In the genomic region with DNA sequence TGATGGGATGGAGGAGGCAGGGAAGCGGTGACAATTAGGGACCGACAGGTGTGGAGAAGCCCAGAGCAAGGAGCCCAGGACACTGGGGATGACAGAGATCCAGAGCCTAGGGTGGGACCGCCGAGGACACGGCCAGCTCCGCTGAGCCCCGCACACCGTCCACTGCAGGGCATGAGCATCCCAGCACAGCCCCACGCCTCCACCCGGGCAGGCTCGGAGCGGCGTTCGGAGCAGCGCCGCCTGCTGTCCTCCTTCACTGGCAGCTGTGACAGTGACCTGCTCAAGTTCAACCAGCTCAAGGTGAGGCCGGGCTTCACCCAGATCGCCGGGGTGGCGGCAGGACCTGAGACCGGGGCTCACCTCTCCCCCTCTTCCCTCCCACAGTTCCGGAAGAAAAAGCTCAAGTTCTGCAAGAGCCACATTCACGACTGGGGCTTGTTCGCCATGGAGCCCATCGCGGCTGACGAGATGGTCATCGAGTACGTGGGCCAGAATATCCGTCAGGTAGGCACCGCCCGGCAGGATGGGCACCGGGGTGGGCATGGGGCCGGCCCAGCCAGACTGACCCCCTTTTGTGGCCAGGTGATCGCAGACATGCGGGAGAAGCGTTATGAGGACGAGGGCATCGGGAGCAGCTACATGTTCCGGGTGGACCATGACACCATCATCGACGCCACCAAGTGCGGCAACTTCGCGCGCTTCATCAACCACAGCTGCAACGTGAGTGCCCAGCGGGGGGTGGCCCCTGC, we compare ENCODE assay signal across 32 cellular contexts. TPM values are rescaled to one million over a fixed set of nuclear protein-coding genes. Genes with fewer than 3 reads are reported as not detected.
A peak's percentile ranks its signal among the peaks of the same experiment; 100 is the strongest.
DNase-seq lines count a peak whose midpoint lies in the region; ATAC-seq, FAIRE-seq and TF ChIP-seq lines count a peak whose summit lies in the region.
"Had no signal": no experiment of that assay in that cellular context is flagged by ENCODE, and none has a peak within 500 bp of the region (broad histone marks: within the 10 kb centered on the region; RNA-seq: fewer than 3 reads in every experiment).

No MANE protein-coding gene starts in this region.

- POLR2A ChIA-PET in Panc1 (lab: Charles Lee) (interaction anchor here (0.6 to 1.4 kb wide), 2 partner anchors 9 to 156 kb away, joined by 4 to 6 read pairs; no protein-coding TSS in a partner anchor), H1 (lab: Charles Lee; ENCODE audit: partially characterized antibody) (interaction anchor here (0.7 to 6.4 kb wide), 9 partner anchors 9 to 62 kb away, joined by 3 to 50 read pairs (median 5); a partner anchor contains a TSS)

- H4K5ac ChIP-seq in H1 (ENCODE audit: insufficient read length, low read depth, low read length), result no peak overlapping the region

- in situ Hi-C loops in Panc1 (cut with HindIII; ENCODE audit: low pct_unique_long_range_greater_than_20kb, low sequenced_read_pairs), result no loop called here

- peak overlapping the region; percentile 14; the same call in 1 of the 2 replicates for H4K8ac ChIP-seq in H1 (ENCODE audit: extremely low read depth, insufficient read depth, low read length)

- H2BK120ac ChIP-seq in H1 (replicated peaks; ENCODE audit: low read depth, low read length), result no peak overlapping the region

- H2BK20ac ChIP-seq in H1 (ENCODE audit: low read length), result no peak overlapping the region

- H4K20me1 ChIP-seq in H1 (replicated peaks in 1 of 2; ENCODE audit: control insufficient read depth in 1 of 2, insufficient read depth in 2 of 2, low read length in 2 of 2) (peaks cover 0 to 9% of the 10 kb centered on the region in 2 experiments), osteoblast (ENCODE audit: insufficient read depth, low read length) (peaks cover 21% of the 10 kb centered on the region)

- H3K79me2 ChIP-seq in H1 (ENCODE audit: control insufficient read depth in 1 of 2, insufficient read depth in 2 of 2, low read length in 2 of 2), result no peaks in the 10 kb centered on the region
- peaks cover 6% of the 10 kb centered on the region for H3K79me2 ChIP-seq in osteoblast (ENCODE audit: insufficient read depth, low read length)

- no peak overlapping the region for H3K14ac ChIP-seq in H1 (ENCODE audit: insufficient read length)

- no peak overlapping the region for H2AFZ ChIP-seq in H1 (ENCODE audit: low read length)
- H2AFZ ChIP-seq in osteoblast (ENCODE audit: low read length), result no peak overlapping the region
- H2AFZ ChIP-seq: PC-9 had no signal

- peaks cover 8% of the 10 kb centered on the region for H3K4me1 Mint-ChIP-seq in activated T-cell treated with anti-CD3 and anti-CD28 coated beads, Interleukin-2, amount 50 U/mL, for 24 hours (ENCODE audit: low read depth)
- no peaks in the 10 kb centered on the region for H3K4me1 Mint-ChIP-seq in activated T-cell treated with anti-CD3 and anti-CD28 coated beads, Interleukin-2, amount 50 U/mL, for 4 hours (ENCODE audit: low read depth)

- H3K9ac ChIP-seq in H1 (replicated peaks in 1 of 4; ENCODE audit: extremely low read depth in 1 of 4, low read depth in 3 of 4, low read length in 3 of 4), result no peak overlapping the region

- H3K4me3 ChIP-seq in Panc1 (ENCODE audit: low read depth in 2 of 2, low read length in 2 of 2) (no peak overlapping the region), H1 (ENCODE audit: extremely low read depth in 1 of 4, insufficient read depth in 2 of 4, low read depth in 3 of 4, low read length in 4 of 4) (no peak overlapping the region), osteoblast (ENCODE audit: insufficient read depth, low read length) (no peak overlapping the region), tibial artery (no peak overlapping the region)
- H3K4me3 ChIP-seq: heart right ventricle, lower lobe of right lung, PC-9 had no signal

- H3K4ac ChIP-seq in H1 (replicated peaks; ENCODE audit: insufficient read length, low read depth, low read length), result no peak overlapping the region

- DNase-seq in activated T-cell treated with anti-CD3 and anti-CD28 coated beads, Interleukin-2, amount 50 U/mL, for 24 hours, result no peak
- DNase-seq in activated T-cell treated with anti-CD3 and anti-CD28 coated beads, Interleukin-2, amount 50 U/mL, for 4 hours, result no peak
- DNase-seq in Panc1 (ENCODE audit: low read depth, low spot score), result no peak
- no peak for DNase-seq in H1 (ENCODE audit: low read depth in 1 of 2, low spot score in 2 of 2)
- peak; percentile 45 for DNase-seq in osteoblast (ENCODE audit: insufficient read length, low spot score, missing footprints)
- no peak for DNase-seq in NCI-H1092 treated with DMSO at 0.1 percent for 48 hours (lab: John Stamatoyannopoulos, UW)
- DNase-seq in NCI-H1417 (lab: John Stamatoyannopoulos, UW), result no peak
- DNase-seq in tibial artery, result no peak
- DNase-seq: 8988T; activated CD4-positive, alpha-beta T cell treated with anti-CD3 and anti-CD28 coated beads for 4 hours; activated CD8-positive, alpha-beta T cell treated with anti-CD3 and anti-CD28 coated beads, Interleukin-2, amount 10 ng/mL, durations not matched to agents 7 days and 5 days; C1 segment of cervical spinal cord; DMS79; GDM1; heart right ventricle; lower lobe of right lung; natural killer cell; NCI-H1105 treated with DMSO at 0.1 percent for 48 hours; NCI-H2029; NCI-H524 treated with DMSO at 0.1 percent for 48 hours; NK-92 treated with Interleukin-12 subunit alpha and Interleukin-12 subunit beta, amount 100 ng/mL, for 24 hours; PC-9; SHP77; stimulated activated CD4-positive, alpha-beta T cell treated with anti-CD3 and anti-CD28 coated beads, Interleukin-15, amount 100 ng/mL, for 24 hours; stimulated activated CD4-positive, alpha-beta T cell treated with anti-CD3 and anti-CD28 coated beads, Interleukin-4, amount 100 ng/mL, for 4 hours had no signal

- intact Hi-C loops in Panc1 (cut with micrococcal nuclease; ENCODE audit: unreplicated experiment), result no loop called here
- intact Hi-C loops in tibial artery (cut with DNase I; ENCODE audit: low total_unique reads), result no loop called here

- no peak for TF ChIP-seq EP300 in H1 (IDR thresholded peaks at IDR 0.05; ENCODE audit: borderline replicate concordance in 1 of 2, low read depth in 2 of 2, low read length in 2 of 2)

- TF ChIP-seq RAD21 in H1 (IDR thresholded peaks at IDR 0.05 in 1 of 2, conservative IDR thresholded peaks at IDR 0.05 in 1 of 2; ENCODE audit: low read depth in 2 of 2, low read length in 2 of 2), result peak in 1 of 2 experiments; percentile 19; a peak in 1 of 4 replicates

- no peak overlapping the region for H2BK12ac ChIP-seq in H1 (ENCODE audit: low read depth, low read length)

- no peak for FAIRE-seq in H1 (lab: Jason Lieb, UNC)
- FAIRE-seq: frontal cortex, kidney had no signal

- BruUV-seq in Panc1 (replicated peaks; lab: Mats Ljungman, UMichigan), result no TSS peak

- H3K4me2 ChIP-seq in H1 (ENCODE audit: insufficient read depth in 1 of 2, low read depth in 2 of 2, low read length in 2 of 2) (no peak overlapping the region), osteoblast (ENCODE audit: insufficient read depth, low read length) (no peak overlapping the region)
- H3K4me2 ChIP-seq: PC-9 had no signal

- no peak overlapping the region for H3K4me3 Mint-ChIP-seq in activated T-cell treated with anti-CD3 and anti-CD28 coated beads, Interleukin-2, amount 50 U/mL, for 24 hours
- H3K4me3 Mint-ChIP-seq in activated T-cell treated with anti-CD3 and anti-CD28 coated beads, Interleukin-2, amount 50 U/mL, for 4 hours, result no peak overlapping the region
- H3K4me3 Mint-ChIP-seq: activated CD8-positive, alpha-beta T cell treated with anti-CD3 and anti-CD28 coated beads, Interleukin-2, amount 10 ng/mL, durations not matched to agents 7 days and 5 days; dendritic cell treated with granulocyte-macrophage colony-stimulating factor and Interleukin-4, amounts not matched to agents 40 ng/mL and 50 ng/mL, for 4 days; natural killer cell; type B pancreatic cell had no signal

- peaks cover 86% of the 10 kb centered on the region for H3K36me3 Mint-ChIP-seq in activated T-cell treated with anti-CD3 and anti-CD28 coated beads, Interleukin-2, amount 50 U/mL, for 24 hours (ENCODE audit: low read depth)
- peaks cover 41% of the 10 kb centered on the region for H3K36me3 Mint-ChIP-seq in activated T-cell treated with anti-CD3 and anti-CD28 coated beads, Interleukin-2, amount 50 U/mL, for 4 hours (ENCODE audit: insufficient read depth)

- CTCF ChIA-PET in Panc1 (lab: Charles Lee), result interaction anchor here (1.7 kb wide), 1 partner anchor 33 kb away, joined by 9 read pairs; a partner anchor contains a TSS
- CTCF ChIA-PET in H1 (lab: Charles Lee; ENCODE audit: partially characterized antibody), result interaction anchor here (0.7 to 14.5 kb wide), 15 partner anchors 9 to 204 kb away, joined by 3 to 163 read pairs (median 3); a partner anchor contains a TSS

- no peak overlapping the region for H2AK5ac ChIP-seq in H1 (ENCODE audit: low read depth, low read length)

- no peak overlapping the region for H3K56ac ChIP-seq in H1 (replicated peaks; ENCODE audit: insufficient read length, low read depth, low read length)

- no peak overlapping the region for H2BK15ac ChIP-seq in H1 (ENCODE audit: low read length)

- H3K9me3 Mint-ChIP-seq in activated T-cell treated with anti-CD3 and anti-CD28 coated beads, Interleukin-2, amount 50 U/mL, for 24 hours, result no peaks in the 10 kb centered on the region
- no peaks in the 10 kb centered on the region for H3K9me3 Mint-ChIP-seq in activated T-cell treated with anti-CD3 and anti-CD28 coated beads, Interleukin-2, amount 50 U/mL, for 4 hours
- H3K9me3 Mint-ChIP-seq: dendritic cell treated with granulocyte-macrophage colony-stimulating factor and Interleukin-4, amounts not matched to agents 40 ng/mL and 50 ng/mL, for 4 days; natural killer cell; type B pancreatic cell had no signal

- 95% methylated on average over 36 of the region's 48 CpGs; no CpG with 5 or more reads in 1 of the 2 experiments for WGBS in H1 (ENCODE audit: extremely low coverage in 1 of 2, insufficient coverage in 1 of 2, insufficient read length in 1 of 2, insufficient replicate concordance in 2 of 2, low coverage in 1 of 2, low lambda C conversion rate in 2 of 2, missing lambda C conversion rate in 1 of 2), 2 experiments

- no peaks in the 10 kb centered on the region for H3K27me3 Mint-ChIP-seq in activated T-cell treated with anti-CD3 and anti-CD28 coated beads, Interleukin-2, amount 50 U/mL, for 24 hours
- no peaks in the 10 kb centered on the region for H3K27me3 Mint-ChIP-seq in activated T-cell treated with anti-CD3 and anti-CD28 coated beads, Interleukin-2, amount 50 U/mL, for 4 hours (ENCODE audit: low read depth)
- H3K27me3 Mint-ChIP-seq: dendritic cell treated with granulocyte-macrophage colony-stimulating factor and Interleukin-4, amounts not matched to agents 40 ng/mL and 50 ng/mL, for 4 days; type B pancreatic cell had no signal

- TF ChIP-seq CTCF in Panc1 (IDR thresholded peaks at IDR 0.05) (no peak; the same call in 1 of the 2 replicates), H1 (IDR thresholded peaks at IDR 0.05; ENCODE audit: control extremely low read depth in 1 of 3, insufficient read depth in 1 of 3, low read depth in 1 of 3, low read length in 3 of 3) (peak in 2 of 3 experiments; percentile 16 to 20; a peak in 2 of 4 replicates), osteoblast (IDR thresholded peaks at IDR 0.05; ENCODE audit: extremely low read depth, low read depth, low read length) (no peak), tibial artery (IDR thresholded peaks at IDR 0.05) (no peak)

- no peak for TF ChIP-seq POLR2A in H1 (IDR thresholded peaks at IDR 0.05; ENCODE audit: control extremely low read depth in 1 of 2, low read depth in 2 of 2, low read length in 2 of 2)

- H3K4me1 ChIP-seq in Panc1 (ENCODE audit: control insufficient read depth, insufficient read depth, low read length) (no peaks in the 10 kb centered on the region), H1 (replicated peaks in 1 of 4; ENCODE audit: control insufficient read depth in 3 of 4, insufficient read depth in 4 of 4, low read length in 3 of 4) (no peaks in the 10 kb centered on the region), osteoblast (ENCODE audit: insufficient read depth, low read length) (no peaks in the 10 kb centered on the region), tibial artery (peaks cover 0 to 9% (median 4%) of the 10 kb centered on the region in 4 donors)
- H3K4me1 ChIP-seq: lower lobe of right lung had no signal

- H3K27ac ChIP-seq in Panc1 (ENCODE audit: low read length) (no peak overlapping the region), H1 (ENCODE audit: low read depth, low read length) (no peak overlapping the region), osteoblast (ENCODE audit: low read depth, low read length) (no peak overlapping the region), tibial artery (no peak overlapping the region)
- H3K27ac ChIP-seq: heart right ventricle, lower lobe of right lung, PC-9 had no signal

- H3K9me3 ChIP-seq in Panc1 (ENCODE audit: control insufficient read depth, insufficient read depth, low read depth, low read length) (no peaks in the 10 kb centered on the region), H1 (ENCODE audit: insufficient read depth in 2 of 2, low read depth in 1 of 2, low read length in 1 of 2) (no peaks in the 10 kb centered on the region), osteoblast (ENCODE audit: low read depth, low read length) (no peaks in the 10 kb centered on the region), tibial artery (no peaks in the 10 kb centered on the region)
- H3K9me3 ChIP-seq: heart right ventricle, lower lobe of right lung had no signal

- H3K27me3 ChIP-seq in Panc1 (ENCODE audit: control insufficient read depth, insufficient read depth, low read length) (no peaks in the 10 kb centered on the region), H1 (replicated peaks in 1 of 4; ENCODE audit: control insufficient read depth in 3 of 4, extremely low read depth in 1 of 4, insufficient read depth in 3 of 4, low read length in 3 of 4) (no peaks in the 10 kb centered on the region), osteoblast (ENCODE audit: insufficient read depth, low read length) (no peaks in the 10 kb centered on the region), tibial artery (no peaks in the 10 kb centered on the region)
- H3K27me3 ChIP-seq: heart right ventricle had no signal

- H3K36me3 ChIP-seq in Panc1 (ENCODE audit: control insufficient read depth, insufficient read depth, low read length), result peaks cover 3% of the 10 kb centered on the region
- peaks cover 3 to 48% (median 20%) of the 10 kb centered on the region in 4 experiments; a peak in 7 of 8 replicates for H3K36me3 ChIP-seq in H1 (ENCODE audit: control insufficient read depth in 2 of 4, insufficient read depth in 4 of 4, low read length in 3 of 4)
- H3K36me3 ChIP-seq in osteoblast (ENCODE audit: insufficient read depth, low read length), result peaks cover 73% of the 10 kb centered on the region
- H3K36me3 ChIP-seq in tibial artery, result peaks cover 66 to 98% (median 85%) of the 10 kb centered on the region in 3 donors

- H4K91ac ChIP-seq in H1 (replicated peaks; ENCODE audit: insufficient read length, low read length), result no peak overlapping the region

- no peak overlapping the region for H3K18ac ChIP-seq in H1 (ENCODE audit: extremely low read depth, low read length)

- H3K23me2 ChIP-seq in H1 (ENCODE audit: low read depth, low read length), result no peaks in the 10 kb centered on the region

- H3K79me1 ChIP-seq in H1 (ENCODE audit: low read depth, low read length), result no peaks in the 10 kb centered on the region

- H3K27ac Mint-ChIP-seq in activated T-cell treated with anti-CD3 and anti-CD28 coated beads, Interleukin-2, amount 50 U/mL, for 24 hours, result peak overlapping the region; percentile 47
- H3K27ac Mint-ChIP-seq: activated CD8-positive, alpha-beta T cell treated with anti-CD3 and anti-CD28 coated beads, Interleukin-2, amount 10 ng/mL, durations not matched to agents 7 days and 5 days; dendritic cell treated with granulocyte-macrophage colony-stimulating factor and Interleukin-4, amounts not matched to agents 40 ng/mL and 50 ng/mL, for 4 days; type B pancreatic cell had no signal

- H2BK5ac ChIP-seq in H1 (ENCODE audit: low read depth, low read length), result no peak overlapping the region; the same call in 1 of the 2 replicates

- H3K23ac ChIP-seq in H1 (ENCODE audit: insufficient read length), result no peak overlapping the region

- no peak for ATAC-seq in activated T-cell treated with anti-CD3 and anti-CD28 coated beads, Interleukin-2, amount 50 U/mL, for 4 hours
- ATAC-seq in Panc1, result peak; percentile 29; the same call in 1 of the 2 replicates
- ATAC-seq: activated CD8-positive, alpha-beta T cell treated with anti-CD3 and anti-CD28 coated beads, Interleukin-2, amount 10 ng/mL, durations not matched to agents 7 days and 5 days; heart right ventricle; lower lobe of right lung; natural killer cell had no signal

RNA-seq across cellular contexts. Expression of a gene that starts 23.7 kb away (rescaled TPM):
- total RNA-seq in activated T-cell treated with anti-CD3 and anti-CD28 coated beads, Interleukin-2, amount 50 U/mL, for 4 hours, result 10 to 100 TPM; 30.4 to 32.7 (median 31.7) TPM
- 31.2 TPM for total RNA-seq in Panc1 (2021; ENCODE audit: unreplicated experiment)
- 24.0 TPM for polyA plus RNA-seq in Panc1 (2012; ENCODE audit: insufficient read length)
- total RNA-seq in H1 (2021; fragmentation: NEBNext Ultra II Directional; extraction: Animal tissue kit (Norgen Biotek cat#: 25700)), result 17.7 and 17.8 TPM in 2 replicates
- polyA plus RNA-seq in H1 (2011; rRNA removed), result 1.3 and 2.3 TPM in 2 replicates
- polyA plus RNA-seq in H1 (2011; cell fraction: cytosol; rRNA removed), result 1.2 TPM
- 4.1 TPM for polyA plus RNA-seq in H1 (2011; cell fraction: nucleus; rRNA removed)
- polyA plus RNA-seq in H1 (2012, experiment 1 of 2), result 6.5 to 10.1 TPM (median 8.7 TPM) in 4 replicates
- 4.9 TPM for polyA plus RNA-seq in H1 (2012, experiment 2 of 2)
- 6.6 TPM for polyA plus RNA-seq in H1 (2013, experiment 1 of 2)
- polyA plus RNA-seq in H1 (2013, experiment 2 of 2), result 5.8 TPM
- polyA minus RNA-seq in H1 (2011; rRNA and poly(A)+ RNA removed), result 1.5 and 2.3 TPM in 2 replicates
- 5.3 TPM for polyA minus RNA-seq in H1 (2011; cell fraction: cytosol; rRNA and poly(A)+ RNA removed)
- 4.7 TPM for polyA minus RNA-seq in H1 (2011; cell fraction: nucleus; rRNA and poly(A)+ RNA removed)
- 5.0 and 5.8 TPM in 2 replicates for total RNA-seq in osteoblast

RNA-seq across cellular contexts. Expression of a gene that starts 31.1 kb away (rescaled TPM):
- under 1 TPM; 0.20 to 0.27 (median 0.26) TPM for total RNA-seq in activated T-cell treated with anti-CD3 and anti-CD28 coated beads, Interleukin-2, amount 50 U/mL, for 4 hours
- total RNA-seq in Panc1 (2021; ENCODE audit: unreplicated experiment), result 0.51 TPM
- polyA plus RNA-seq in Panc1 (2012; ENCODE audit: insufficient read length), result 0.57 TPM
- total RNA-seq in H1 (2021; fragmentation: NEBNext Ultra II Directional; extraction: Animal tissue kit (Norgen Biotek cat#: 25700)), result 0.38 and 0.56 TPM in 2 replicates
- polyA plus RNA-seq in H1 (2011; rRNA removed), result 0.28 and 0.48 TPM in 2 replicates
- polyA plus RNA-seq in H1 (2011; cell fraction: cytosol; rRNA removed), result 0.47 TPM
- 0.20 TPM for polyA plus RNA-seq in H1 (2011; cell fraction: nucleus; rRNA removed)
- polyA plus RNA-seq in H1 (2012, experiment 1 of 2), result 0.29 to 1.0 TPM (median 0.42 TPM) in 4 replicates
- 0.56 TPM for polyA plus RNA-seq in H1 (2012, experiment 2 of 2)
- polyA plus RNA-seq in H1 (2013, experiment 1 of 2), result 0.55 TPM
- polyA plus RNA-seq in H1 (2013, experiment 2 of 2), result 0.42 TPM
- 0.09 and 0.24 TPM in 2 replicates for polyA minus RNA-seq in H1 (2011; rRNA and poly(A)+ RNA removed)
- polyA minus RNA-seq in H1 (2011; cell fraction: cytosol; rRNA and poly(A)+ RNA removed), result not detected
- not detected for polyA minus RNA-seq in H1 (2011; cell fraction: nucleus; rRNA and poly(A)+ RNA removed)
- under 0.01 TPM in 1 of 2 replicates, not detected in the other for total RNA-seq in osteoblast
- total RNA-seq: activated CD8-positive, alpha-beta T cell treated with anti-CD3 and anti-CD28 coated beads, Interleukin-2, amount 10 ng/mL, durations not matched to agents 7 days and 5 days; frontal cortex; mononuclear cell; natural killer cell; osteocyte; T-helper 2 cell treated with Interferon-gamma antibody and Interleukin-4, amounts not matched to agents 100 ng/mL and 5 ng/mL, for 36 hours had no signal

RNA-seq across cellular contexts. Expression of a gene that starts 34.0 kb away (rescaled TPM):
- 10 to 100 TPM; 80.7 to 94.6 (median 85.8) TPM for total RNA-seq in activated T-cell treated with anti-CD3 and anti-CD28 coated beads, Interleukin-2, amount 50 U/mL, for 4 hours
- total RNA-seq in Panc1 (2021; ENCODE audit: unreplicated experiment), result 71.8 TPM
- 81.8 TPM for polyA plus RNA-seq in Panc1 (2012; ENCODE audit: insufficient read length)
- total RNA-seq in H1 (2021; fragmentation: NEBNext Ultra II Directional; extraction: Animal tissue kit (Norgen Biotek cat#: 25700)), result 31.0 and 31.9 TPM in 2 replicates
- polyA plus RNA-seq in H1 (2011; rRNA removed), result 23.8 and 33.2 TPM in 2 replicates
- 24.2 TPM for polyA plus RNA-seq in H1 (2011; cell fraction: cytosol; rRNA removed)
- polyA plus RNA-seq in H1 (2011; cell fraction: nucleus; rRNA removed), result 46.5 TPM
- 13.3 to 22.8 TPM (median 17.1 TPM) in 4 replicates for polyA plus RNA-seq in H1 (2012, experiment 1 of 2)
- polyA plus RNA-seq in H1 (2012, experiment 2 of 2), result 10.2 TPM
- polyA plus RNA-seq in H1 (2013, experiment 1 of 2), result 16.3 TPM
- polyA plus RNA-seq in H1 (2013, experiment 2 of 2), result 14.9 TPM
- polyA minus RNA-seq in H1 (2011; rRNA and poly(A)+ RNA removed), result 15.0 and 16.7 TPM in 2 replicates
- 27.1 TPM for polyA minus RNA-seq in H1 (2011; cell fraction: cytosol; rRNA and poly(A)+ RNA removed)
- polyA minus RNA-seq in H1 (2011; cell fraction: nucleus; rRNA and poly(A)+ RNA removed), result 45.4 TPM
- total RNA-seq in osteoblast, result 6.2 and 8.3 TPM in 2 replicates

Comparison
In these comparisons a context has a peak if more than half of its experiments do, and no peak if none do; other contexts are left out.
1. CTCF ChIP-seq: peak in H1 (2 of 3); none in Panc1 (single experiment), osteoblast (single experiment) and tibial artery (0 of 2).